ENCODE assay signal across 15 cellular contexts in genomic region chr18:8423051-8423558, GRCh38.
A peak's percentile ranks its signal among the peaks of the same experiment; 100 is the strongest.
DNase-seq lines count a peak whose midpoint lies in the region; ATAC-seq and TF ChIP-seq lines count a peak whose summit lies in the region.
"Had no signal": no experiment of that assay in that cellular context is flagged by ENCODE, and none has a peak within 500 bp of the region (broad histone marks: within the 10 kb centered on the region; RNA-seq: fewer than 3 reads in every experiment).

No MANE protein-coding gene starts in this region.

- no peaks in the 10 kb centered on the region for H3K36me3 Mint-ChIP-seq in MCF 10A (ENCODE audit: insufficient read depth, unreplicated experiment)
- H3K36me3 Mint-ChIP-seq: brain had no signal

- BruUV-seq in MCF 10A (replicated peaks; lab: Mats Ljungman, UMichigan), result no TSS peak

- H3K27me3 ChIP-seq in breast epithelium, result no peaks in the 10 kb centered on the region
- H3K27me3 ChIP-seq: gastrocnemius medialis had no signal

- peak overlapping the region; percentile 73 for H3K27ac Mint-ChIP-seq in MCF 10A (ENCODE audit: low read depth, unreplicated experiment)

- H3K36me3 ChIP-seq in breast epithelium, result no peaks in the 10 kb centered on the region
- H3K36me3 ChIP-seq: gastrocnemius medialis had no signal

- intact Hi-C loops in MCF 10A (cut with micrococcal nuclease), result no loop called here
- intact Hi-C loops in breast epithelium (cut with DNase I; ENCODE audit: low total_unique reads), result no loop called here

- H3K4me1 Mint-ChIP-seq in MCF 10A (ENCODE audit: insufficient read depth, unreplicated experiment), result peaks cover 6% of the 10 kb centered on the region

- POLR2A ChIA-PET in MCF 10A (lab: Yijun Ruan, JAX), result no interaction called here

- no peak overlapping the region for H3K4me3 Mint-ChIP-seq in MCF 10A (ENCODE audit: unreplicated experiment)
- H3K4me3 Mint-ChIP-seq: brain had no signal

- H3K27ac ChIP-seq in breast epithelium, result no peak overlapping the region
- H3K27ac ChIP-seq: gastrocnemius medialis had no signal

- CTCF ChIA-PET in MCF 10A (lab: Yijun Ruan, JAX), result no interaction called here

- ATAC-seq in GM21619 (IDR thresholded peaks at IDR 0.05; ENCODE audit: unreplicated experiment), result no peak
- no peak for ATAC-seq in GM21717 (IDR thresholded peaks at IDR 0.05; ENCODE audit: unreplicated experiment)
- ATAC-seq: gastrocnemius medialis had no signal

- H3K4me1 ChIP-seq in breast epithelium, result no peaks in the 10 kb centered on the region
- H3K4me1 ChIP-seq: gastrocnemius medialis had no signal

- H3K9me3 ChIP-seq in breast epithelium, result no peaks in the 10 kb centered on the region
- H3K9me3 ChIP-seq: gastrocnemius medialis had no signal

- TF ChIP-seq POLR2A in breast epithelium (IDR thresholded peaks at IDR 0.05), result no peak

- no peak overlapping the region for H3K4me3 ChIP-seq in breast epithelium
- H3K4me3 ChIP-seq: gastrocnemius medialis, skin epidermis had no signal

- no peak for TF ChIP-seq CTCF in MCF 10A (IDR thresholded peaks at IDR 0.05; ENCODE audit: unreplicated experiment)
- TF ChIP-seq CTCF in breast epithelium (IDR thresholded peaks at IDR 0.05), result no peak

- H3K9me3 Mint-ChIP-seq in MCF 10A (ENCODE audit: unreplicated experiment), result no peaks in the 10 kb centered on the region

- H3K27me3 Mint-ChIP-seq in MCF 10A (ENCODE audit: insufficient read depth, unreplicated experiment), result no peaks in the 10 kb centered on the region

- peak; percentile 61 for DNase-seq in MCF 10A (ENCODE audit: unreplicated experiment)
- no peak for DNase-seq in breast epithelium (ENCODE audit: low spot score in 2 of 2)
- DNase-seq in amniotic stem cell (lab: John Stamatoyannopoulos, UW), result peak; percentile 11
- peak; percentile 61 for DNase-seq in glomerular visceral epithelial cell (ENCODE audit: extremely low spot score)
- DNase-seq in stromal cell of bone marrow (ENCODE audit: low read depth), result peak; percentile 44
- no peak for DNase-seq in effector CD8-positive, alpha-beta T cell (lab: John Stamatoyannopoulos, UW)
- DNase-seq: 8988T, gastrocnemius medialis, midbrain, NCI-H2081 treated with DMSO at 0.1 percent for 48 hours, T1000 had no signal

Comparison
In these comparisons a context has a peak if more than half of its experiments do, and no peak if none do; other contexts are left out.
1. DNase-seq: peak in MCF 10A (single experiment), amniotic stem cell (single experiment), glomerular visceral epithelial cell (single experiment) and stromal cell of bone marrow (single experiment); none in breast epithelium (0 of 2) and effector CD8-positive, alpha-beta T cell (single experiment).